Comparison of ENCODE assay signal across 1 cellular context in the genomic region with DNA sequence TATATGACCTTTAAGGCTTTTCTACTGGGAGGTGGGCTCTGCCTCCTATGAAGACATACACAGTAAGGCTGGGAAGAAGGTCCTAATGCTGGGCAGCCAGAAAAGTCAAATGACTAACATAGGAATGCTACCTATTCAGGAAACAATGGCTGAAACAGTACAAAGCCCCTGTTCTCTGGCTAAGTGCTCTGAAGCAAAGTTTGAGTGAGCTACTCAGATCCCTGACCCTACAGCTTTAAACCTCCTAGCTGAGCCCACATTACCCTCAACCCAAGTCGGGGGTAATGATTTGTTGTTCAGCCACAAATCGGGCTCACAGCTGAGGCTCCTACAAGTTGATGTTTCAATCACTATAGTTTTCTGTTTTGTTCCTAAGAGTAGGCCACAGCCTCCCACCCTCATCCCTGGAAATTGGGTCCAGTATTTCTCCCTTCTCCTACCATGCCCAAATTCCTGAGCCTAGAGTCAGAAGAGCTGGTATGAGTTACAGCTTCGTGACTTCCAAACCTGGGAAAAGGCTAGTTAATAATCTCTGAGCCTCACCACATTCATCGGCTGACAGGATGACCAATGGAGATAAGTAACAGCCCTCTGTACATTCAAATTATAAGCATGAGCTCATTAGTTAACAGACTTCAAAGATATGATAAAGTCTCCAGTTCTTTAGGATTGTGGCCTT.
TF ChIP-seq lines count a peak whose summit lies in the region.

No MANE protein-coding gene starts in this region.

TF ChIP-seq in WTC11, 78 proteins besides CTCF, POLR2A, EP300 and RAD21 (continued from another document):
- TF ChIP-seq AR (CRISPR knock-in tag; IDR thresholded peaks at IDR 0.05), result no peak
- TF ChIP-seq JAZF1 (CRISPR knock-in tag; IDR thresholded peaks at IDR 0.05), result no peak
- no peak for TF ChIP-seq EMX1 (CRISPR knock-in tag; IDR thresholded peaks at IDR 0.05)
- TF ChIP-seq SP1 (CRISPR knock-in tag; conservative IDR thresholded peaks at IDR 0.05), result no peak
- TF ChIP-seq GTF2I (CRISPR knock-in tag; conservative IDR thresholded peaks at IDR 0.05), result no peak
- TF ChIP-seq ZNF423 (CRISPR knock-in tag; IDR thresholded peaks at IDR 0.05), result no peak
- TF ChIP-seq RELA (CRISPR knock-in tag; IDR thresholded peaks at IDR 0.05; ENCODE audit: borderline replicate concordance), result no peak
- TF ChIP-seq ZBTB43 (CRISPR knock-in tag; IDR thresholded peaks at IDR 0.05), result no peak
TF ChIP-seq in WTC11: peak in this region for 0.
